Comparison of ENCODE assay signal across 9 cellular contexts in the genomic region with DNA sequence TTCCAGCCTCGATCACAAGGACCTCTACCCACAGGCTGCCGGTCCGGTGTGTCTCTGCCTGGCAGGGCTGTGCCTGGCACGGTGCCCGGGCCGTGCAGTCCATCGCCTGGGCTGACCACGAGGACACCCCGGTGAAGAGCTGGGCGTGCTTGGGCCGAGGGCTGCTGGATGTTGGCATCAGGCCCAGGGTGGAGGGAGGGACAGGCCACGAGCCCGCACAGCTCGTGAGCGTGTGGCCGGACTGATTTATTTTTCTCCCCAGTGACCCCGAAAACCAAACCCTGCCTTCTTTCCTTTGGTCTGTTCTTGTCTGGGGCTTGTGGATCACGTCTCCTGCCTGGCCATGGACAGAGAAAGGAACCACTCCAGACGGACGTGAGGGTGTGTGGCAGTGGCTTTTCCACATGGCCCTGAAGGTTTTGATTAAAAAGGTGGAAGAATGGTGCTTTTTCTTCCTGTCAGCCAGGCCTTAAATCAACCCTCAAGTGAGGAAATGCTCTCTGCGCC.
DNase-seq lines count a peak whose midpoint lies in the region; ATAC-seq and TF ChIP-seq lines count a peak whose summit lies in the region.
"Had no signal": no experiment of that assay in that cellular context is flagged by ENCODE, and none has a peak within 500 bp of the region (broad histone marks: within the 10 kb centered on the region; RNA-seq: fewer than 3 reads in every experiment).

No MANE protein-coding gene starts in this region.

- no peak for TF ChIP-seq CTCF in H9 (conservative IDR thresholded peaks at IDR 0.05)
- no peak for TF ChIP-seq CTCF in gastrocnemius medialis (IDR thresholded peaks at IDR 0.05 in 4 of 5, conservative IDR thresholded peaks at IDR 0.05 in 1 of 5)

- no peaks in the 10 kb centered on the region for H3K27me3 ChIP-seq in H9 (ENCODE audit: insufficient read depth, low read length)
- H3K27me3 ChIP-seq in gastrocnemius medialis = no peaks in the 10 kb centered on the region

- no peaks in the 10 kb centered on the region for H3K79me2 ChIP-seq in H9 (ENCODE audit: insufficient read depth, low read length)

- H3K9me3 Mint-ChIP-seq in H9 = no peaks in the 10 kb centered on the region

- no peak overlapping the region for H4K5ac ChIP-seq in H9 (ENCODE audit: insufficient read length, low read depth, low read length)

- ATAC-seq in left lobe of liver (peak; percentile 32), gastrocnemius medialis (peak; percentile 18 to 46), GM18868 (IDR thresholded peaks at IDR 0.05; ENCODE audit: unreplicated experiment) (no peak), HG02571 (IDR thresholded peaks at IDR 0.05; ENCODE audit: unreplicated experiment) (no peak)

- no peak overlapping the region for H2AK5ac ChIP-seq in H9 (ENCODE audit: insufficient read length, low read length)

- no peaks in the 10 kb centered on the region for H3K9me3 ChIP-seq in H9 (ENCODE audit: control insufficient read depth, low read depth, low read length)
- H3K9me3 ChIP-seq in gastrocnemius medialis = no peaks in the 10 kb centered on the region

- H3K9ac ChIP-seq in H9 (ENCODE audit: extremely low read depth, insufficient read length, low read length) = no peak overlapping the region

- DNase-seq in H9 = no peak
- peak; percentile 76 for DNase-seq in dermis blood vessel endothelial cell
- peak; percentile 66 for DNase-seq in left lobe of liver (ENCODE audit: low spot score)
- peak; percentile 38 to 61 for DNase-seq in gastrocnemius medialis
- DNase-seq in 8988T = no peak
- no peak for DNase-seq in D341Med (ENCODE audit: low spot score)
- DNase-seq: PC-9 had no signal

- no peak overlapping the region for H3K4me2 ChIP-seq in H9 (ENCODE audit: insufficient read depth, insufficient read length, low read length)
- H3K4me2 ChIP-seq: PC-9 had no signal

- no peak overlapping the region for H2BK15ac ChIP-seq in H9 (ENCODE audit: low read depth, low read length)

- peaks cover 9 to 15% of the 10 kb centered on the region in 2 experiments for H3K4me1 Mint-ChIP-seq in H9

- in situ Hi-C loops in gastrocnemius medialis (cut with MboI; ENCODE audit: low sequenced_read_pairs in 4 of 4) = loop anchor here in 2 of 4 donors (10.0 kb wide), 2 partner anchors 197 to 207 kb away; a partner anchor contains a TSS

- H3K56ac ChIP-seq in H9 (ENCODE audit: insufficient read length, low read depth, low read length) = no peak overlapping the region

- no peak overlapping the region for H3K27ac Mint-ChIP-seq in H9

- H3K27me3 Mint-ChIP-seq in H9 (ENCODE audit: low read depth) = peaks cover 3% of the 10 kb centered on the region; the same call in 1 of the 2 replicates

- 0 out of 2 replicates have a peak overlapping the region, but pooled peaks have one; percentile 25 for H3K14ac ChIP-seq in H9 (ENCODE audit: insufficient read depth, low read length)

- no peak overlapping the region for H2BK20ac ChIP-seq in H9 (ENCODE audit: low read depth, low read length, poor library complexity, severe bottlenecking)

- H3K4me3 ChIP-seq in gastrocnemius medialis = no peak overlapping the region
- H3K4me3 ChIP-seq: PC-9 had no signal

- H2AFZ ChIP-seq in H9 (ENCODE audit: low read length) = no peak overlapping the region
- H2AFZ ChIP-seq: PC-9 had no signal

- no peak overlapping the region for H3K4me3 Mint-ChIP-seq in H9

- H3K23me2 ChIP-seq in H9 (ENCODE audit: insufficient read length, low read depth, low read length, poor library complexity, severe bottlenecking) = no peaks in the 10 kb centered on the region

- no peak overlapping the region for H2BK120ac ChIP-seq in H9 (ENCODE audit: low read depth, low read length, poor library complexity, severe bottlenecking)

- no peak overlapping the region for H3T11ph ChIP-seq in H9 (ENCODE audit: low read length)

- no peak overlapping the region for H3K18ac ChIP-seq in H9 (ENCODE audit: insufficient read length, low read depth, low read length)

- WGBS in H9 (ENCODE audit: extremely low coverage, insufficient read length, low lambda C conversion rate) = no CpG with 5 or more reads among the region's 21 CpGs

- intact Hi-C loops in gastrocnemius medialis (cut with DNase I; ENCODE audit: low total_unique reads) = no loop called here

- H3K27ac ChIP-seq in H9 (ENCODE audit: insufficient read length, low read depth, low read length) (no peak overlapping the region), gastrocnemius medialis (peak overlapping the region; percentile 52 to 78 (median 72))
- H3K27ac ChIP-seq: PC-9 had no signal

- H3K23ac ChIP-seq in H9 (ENCODE audit: insufficient read length, low read depth, low read length) = no peak overlapping the region

- no peaks in the 10 kb centered on the region for H3K36me3 Mint-ChIP-seq in H9 (ENCODE audit: insufficient read depth in 1 of 3, low read depth in 3 of 3)

- no peak overlapping the region for H4K8ac ChIP-seq in H9 (replicated peaks; ENCODE audit: insufficient read length, low read depth, low read length)

- no peak overlapping the region for H2BK12ac ChIP-seq in H9 (ENCODE audit: insufficient read length, low read depth, low read length)

- no peak overlapping the region for H4K91ac ChIP-seq in H9 (ENCODE audit: insufficient read length, low read depth, low read length)

- H4K20me1 ChIP-seq in H9 (ENCODE audit: control insufficient read depth, insufficient read depth, insufficient read length) = no peaks in the 10 kb centered on the region

- no peak for TF ChIP-seq POLR2A in gastrocnemius medialis (IDR thresholded peaks at IDR 0.05)

- no peak overlapping the region for H2BK5ac ChIP-seq in H9 (ENCODE audit: insufficient read length, low read length)

- H3K4ac ChIP-seq in H9 (ENCODE audit: low read depth, low read length) = no peak overlapping the region; the same call in 1 of the 2 replicates

- H3K36me3 ChIP-seq in gastrocnemius medialis = no peaks in the 10 kb centered on the region

- H3K79me1 ChIP-seq in H9 (ENCODE audit: insufficient read depth, low read depth, low read length, poor library complexity, severe bottlenecking) = no peaks in the 10 kb centered on the region

- no peaks in the 10 kb centered on the region for H3K4me1 ChIP-seq in H9 (ENCODE audit: insufficient read depth, low read length)
- peaks cover 19 to 32% of the 10 kb centered on the region in 2 donors for H3K4me1 ChIP-seq in gastrocnemius medialis

Comparison
In these comparisons a context has a peak if more than half of its experiments do, and no peak if none do; other contexts are left out.
1. DNase-seq: peak in dermis blood vessel endothelial cell (single experiment), left lobe of liver (single experiment) and gastrocnemius medialis (2 of 2); none in H9 (single experiment), 8988T (single experiment) and D341Med (single experiment).
2. ATAC-seq: peak in left lobe of liver (single experiment) and gastrocnemius medialis (2 of 2); none in GM18868 (single experiment) and HG02571 (single experiment).